24 cellular contexts compared by ENCODE assay signal in genomic region chr1:8563944-8564537, GRCh38.
A peak's percentile ranks its signal among the peaks of the same experiment; 100 is the strongest.
DNase-seq lines count a peak whose midpoint lies in the region; ATAC-seq and TF ChIP-seq lines count a peak whose summit lies in the region.
"Had no signal": no experiment of that assay in that cellular context is flagged by ENCODE, and none has a peak within 500 bp of the region (broad histone marks: within the 10 kb centered on the region; RNA-seq: fewer than 3 reads in every experiment).

No MANE protein-coding gene starts in this region.

- H2AFZ ChIP-seq in GM23338, result no peak overlapping the region
- H2AFZ ChIP-seq in trophoblast cell (ENCODE audit: insufficient read depth, low read length, poor library complexity), result no peak overlapping the region

- no peaks in the 10 kb centered on the region for H3K9me2 ChIP-seq in GM23338 (ENCODE audit: insufficient read depth)

- H3K4me2 ChIP-seq in GM23338 (peak overlapping the region; percentile 35; the same call in 1 of the 2 replicates), trophoblast cell (ENCODE audit: low read length) (no peak overlapping the region)

- intact Hi-C loops in activated B cell treated with CpG ODN at 0.5 μM for 24 hours (cut with micrococcal nuclease), result loop anchor here (5.0 kb wide), 1 partner anchor 63 kb away; no protein-coding TSS in a partner anchor

- no peak for TF ChIP-seq EP300 in upper lobe of left lung (IDR thresholded peaks at IDR 0.05)

- H3K23ac ChIP-seq in trophoblast cell (ENCODE audit: low read length), result peak overlapping the region; percentile 55

- H2AK5ac ChIP-seq in trophoblast cell (ENCODE audit: low read length), result no peak overlapping the region

- no peak for TF ChIP-seq POLR2A in upper lobe of left lung (IDR thresholded peaks at IDR 0.05)

- no peak overlapping the region for H3K9ac ChIP-seq in trophoblast cell (ENCODE audit: low read length)

- no peak overlapping the region for H3K18ac ChIP-seq in trophoblast cell (ENCODE audit: low read length)

- H4K20me1 ChIP-seq in GM23338 (replicated peaks; ENCODE audit: insufficient read depth), result peaks cover 22% of the 10 kb centered on the region

- H3K79me2 ChIP-seq in GM23338 (replicated peaks; ENCODE audit: insufficient read depth) (peaks cover 90% of the 10 kb centered on the region), trophoblast cell (ENCODE audit: control insufficient read depth, insufficient read depth, low read length, poor library complexity) (no peaks in the 10 kb centered on the region)

- H3K36me3 Mint-ChIP-seq in GM23338 (ENCODE audit: low read depth) (no peaks in the 10 kb centered on the region), activated B cell treated with CpG ODN at 0.5 μM for 24 hours (ENCODE audit: low read depth) (peaks cover 12% of the 10 kb centered on the region)
- H3K36me3 Mint-ChIP-seq: immature natural killer cell, T-cell had no signal

- H4K12ac ChIP-seq in trophoblast cell (ENCODE audit: low read depth, low read length), result no peak overlapping the region

- no peak overlapping the region for H3K4ac ChIP-seq in trophoblast cell (ENCODE audit: low read depth, low read length)

- H3K4me3 ChIP-seq in GM23338 (no peak overlapping the region), trophoblast cell (ENCODE audit: low read depth, low read length) (no peak overlapping the region), upper lobe of left lung (no peak overlapping the region)
- H3K4me3 ChIP-seq: adrenal gland, lung, tibial nerve had no signal

- peaks cover 2% of the 10 kb centered on the region for H3K27me3 Mint-ChIP-seq in GM23338 (ENCODE audit: insufficient read depth, low read depth, poor library complexity)
- no peaks in the 10 kb centered on the region for H3K27me3 Mint-ChIP-seq in activated B cell treated with CpG ODN at 0.5 μM for 24 hours
- H3K27me3 Mint-ChIP-seq: T-cell had no signal

- TF ChIP-seq CTCF in GM23338 (conservative IDR thresholded peaks at IDR 0.05; ENCODE audit: low read depth in 2 of 2) (no peak), activated B cell treated with CpG ODN at 0.5 μM for 24 hours (IDR thresholded peaks at IDR 0.05) (no peak), upper lobe of left lung (IDR thresholded peaks at IDR 0.05) (no peak)

- no peak overlapping the region for H2BK5ac ChIP-seq in trophoblast cell (ENCODE audit: low read depth, low read length, poor library complexity)

- peak; percentile 55 for DNase-seq in DMS53 (lab: John Stamatoyannopoulos, UW)
- DNase-seq in DMS53 treated with DMSO at 0.1 percent for 48 hours (lab: John Stamatoyannopoulos, UW; ENCODE audit: unreplicated experiment), result no peak
- DNase-seq in GM23338 (ENCODE audit: low spot score), result no peak
- no peak for DNase-seq in activated B cell treated with CpG ODN at 0.5 μM for 24 hours
- DNase-seq in trophoblast cell, result no peak
- DNase-seq in COLO668 (lab: John Stamatoyannopoulos, UW; ENCODE audit: unreplicated experiment), result no peak
- no peak for DNase-seq in activated effector memory CD4-positive, alpha-beta T cell treated with anti-CD3 and anti-CD28 coated beads, Interleukin-2, amount 50 U/mL, for 16 hours
- DNase-seq in upper lobe of left lung, result no peak
- DNase-seq: activated CD4-positive, alpha-beta T cell treated with anti-CD3 and anti-CD28 coated beads, Interleukin-2, amount 50 U/mL, for 1 hour; activated CD8-positive, alpha-beta memory T cell treated with anti-CD3 and anti-CD28 coated beads, Interleukin-2, amount 50 U/mL, for 48 hours; activated gamma-delta T cell; adrenal gland; BE2C; dermis blood vessel endothelial cell; immature natural killer cell; NCI-H1436; NCI-H2171; Right ventricle myocardium superior; stimulated activated naive CD4-positive, alpha-beta T cell; T-cell had no signal

- CTCF ChIA-PET in activated B cell treated with CpG ODN at 0.5 μM for 24 hours (lab: Charles Lee), result interaction anchor here (0.7 to 10.6 kb wide), 5 partner anchors 97 to 285 kb away, joined by 3 to 180 read pairs (median 72); no protein-coding TSS in a partner anchor

- H2BK12ac ChIP-seq in trophoblast cell (ENCODE audit: low read length), result no peak overlapping the region

- no CpG with 5 or more reads among the region's 2 CpGs for WGBS in trophoblast cell (ENCODE audit: extremely low coverage, insufficient coverage, insufficient read length)
- 66 to 71% methylated on average over 2 of the region's 2 CpGs for WGBS in upper lobe of left lung, 2 donors

- H3K9me3 ChIP-seq in trophoblast cell (ENCODE audit: insufficient read depth, low read depth, low read length), result no peaks in the 10 kb centered on the region
- no peaks in the 10 kb centered on the region for H3K9me3 ChIP-seq in upper lobe of left lung
- H3K9me3 ChIP-seq: adrenal gland, BE2C, tibial nerve had no signal

- no peak overlapping the region for H3K14ac ChIP-seq in trophoblast cell (ENCODE audit: low read length)

- H3K4me1 ChIP-seq in GM23338 (ENCODE audit: insufficient read depth) (peaks cover 21% of the 10 kb centered on the region), trophoblast cell (ENCODE audit: control insufficient read depth in 1 of 2, insufficient read depth in 2 of 2, low read length in 2 of 2) (peaks cover 4 to 15% of the 10 kb centered on the region in 2 experiments), upper lobe of left lung (peaks cover 0 to 12% (median 8%) of the 10 kb centered on the region in 4 donors)

- no peaks in the 10 kb centered on the region for H3K36me3 ChIP-seq in GM23338 (ENCODE audit: insufficient read depth)
- H3K36me3 ChIP-seq in trophoblast cell (ENCODE audit: control insufficient read depth in 1 of 2, insufficient read depth in 2 of 2, low read length in 2 of 2), result no peaks in the 10 kb centered on the region
- H3K36me3 ChIP-seq in upper lobe of left lung, result no peaks in the 10 kb centered on the region
- H3K36me3 ChIP-seq: adrenal gland, BE2C, tibial nerve had no signal

- H3K27ac Mint-ChIP-seq in GM23338 (peak overlapping the region; percentile 46; the same call in 1 of the 2 replicates), activated B cell treated with CpG ODN at 0.5 μM for 24 hours (peak overlapping the region; percentile 56)

- H3K4me3 Mint-ChIP-seq in GM23338 (no peak overlapping the region), activated B cell treated with CpG ODN at 0.5 μM for 24 hours (no peak overlapping the region)
- H3K4me3 Mint-ChIP-seq: immature natural killer cell, T-cell had no signal

- no peak overlapping the region for H2BK120ac ChIP-seq in trophoblast cell (ENCODE audit: insufficient read depth, low read length, poor library complexity)

- H3K27ac ChIP-seq in GM23338 (ENCODE audit: low read depth) (no peak overlapping the region), trophoblast cell (ENCODE audit: low read depth, low read length) (no peak overlapping the region), upper lobe of left lung (no peak overlapping the region)
- H3K27ac ChIP-seq: 22Rv1, tibial nerve had no signal

- H4K91ac ChIP-seq in trophoblast cell (ENCODE audit: low read depth, low read length), result no peak overlapping the region

- no peaks in the 10 kb centered on the region for H3F3A ChIP-seq in GM23338 (replicated peaks; ENCODE audit: low read depth)

- H3K79me1 ChIP-seq in trophoblast cell (ENCODE audit: low read length), result no peaks in the 10 kb centered on the region

- no peak overlapping the region for H4K8ac ChIP-seq in trophoblast cell (ENCODE audit: low read depth, low read length)

- POLR2A ChIA-PET in activated B cell treated with CpG ODN at 0.5 μM for 24 hours (lab: Charles Lee), result no interaction called here

- H3K4me1 Mint-ChIP-seq in GM23338 (peaks cover 35% of the 10 kb centered on the region), activated B cell treated with CpG ODN at 0.5 μM for 24 hours (peaks cover 40% of the 10 kb centered on the region)

- H3K27me3 ChIP-seq in GM23338 (ENCODE audit: insufficient read depth), result no peaks in the 10 kb centered on the region
- no peaks in the 10 kb centered on the region for H3K27me3 ChIP-seq in trophoblast cell (ENCODE audit: insufficient read depth, low read length)
- no peaks in the 10 kb centered on the region for H3K27me3 ChIP-seq in upper lobe of left lung
- H3K27me3 ChIP-seq: adrenal gland, BE2C, tibial nerve had no signal

- H3K9me3 Mint-ChIP-seq in GM23338, result no peaks in the 10 kb centered on the region
- H3K9me3 Mint-ChIP-seq in activated B cell treated with CpG ODN at 0.5 μM for 24 hours, result no peaks in the 10 kb centered on the region
- H3K9me3 Mint-ChIP-seq: immature natural killer cell, T-cell had no signal

- no peak for ATAC-seq in GM23338
- ATAC-seq in activated B cell treated with CpG ODN at 0.5 μM for 24 hours (ENCODE audit: low read depth), result no peak
- no peak for ATAC-seq in upper lobe of left lung (ENCODE audit: low FRiP score in 2 of 2)
- ATAC-seq: sciatic nerve, T-cell had no signal
